ENCODE assay signal across 8 cellular contexts in genomic region chr6:72553531-72554202, GRCh38.
A peak's percentile ranks its signal among the peaks of the same experiment; 100 is the strongest.
DNase-seq lines count a peak whose midpoint lies in the region; ATAC-seq and TF ChIP-seq lines count a peak whose summit lies in the region.

No MANE protein-coding gene starts in this region.

- H3K36me3 ChIP-seq in SJCRH30: no peaks in the 10 kb centered on the region

- peaks cover 16% of the 10 kb centered on the region; the same call in 1 of the 2 replicates for H3K4me1 ChIP-seq in SJCRH30

- TF ChIP-seq CTCF in AG09309 (IDR thresholded peaks at IDR 0.05; ENCODE audit: control insufficient read depth, insufficient read depth, low read depth, low read length, missing control alignments): no peak

- no peaks in the 10 kb centered on the region for H3K27me3 ChIP-seq in SJCRH30

- peak; percentile 61 for DNase-seq in AG09309 (ENCODE audit: low read depth)
- peak; percentile 73 for DNase-seq in HPDE6-E6E7 (ENCODE audit: extremely low spot score)
- peak; percentile 6 to 41 for DNase-seq in SJCRH30
- peak; percentile 28 for DNase-seq in hepatic stellate cell (ENCODE audit: low spot score)
- DNase-seq in GDM1 (lab: John Stamatoyannopoulos, UW): no peak

- no peak overlapping the region for H3K4me3 ChIP-seq in AG09309 (ENCODE audit: control insufficient read depth, low read depth, low read length)
- H3K4me3 ChIP-seq in SJCRH30: peak overlapping the region; percentile 8; the same call in 1 of the 2 replicates

- H3K9me3 ChIP-seq in SJCRH30 (replicated peaks): no peaks in the 10 kb centered on the region

- H3K27ac ChIP-seq in SJCRH30: peak overlapping the region; percentile 47

- no peak for ATAC-seq in HG03520 (IDR thresholded peaks at IDR 0.05; ENCODE audit: unreplicated experiment)
- ATAC-seq in HG02885 (IDR thresholded peaks at IDR 0.05; ENCODE audit: poor library complexity, unreplicated experiment): no peak
- no peak for ATAC-seq in GM19452 (IDR thresholded peaks at IDR 0.05; ENCODE audit: unreplicated experiment)
